In genomic region chr3:79086514-79086913, GRCh38 we compare ENCODE assay signal across 9 cellular contexts.
DNase-seq lines count a peak whose midpoint lies in the region; ATAC-seq and TF ChIP-seq lines count a peak whose summit lies in the region.
"Had no signal": no experiment of that assay in that cellular context is flagged by ENCODE, and none has a peak within 500 bp of the region (broad histone marks: within the 10 kb centered on the region; RNA-seq: fewer than 3 reads in every experiment).

No MANE protein-coding gene starts in this region.

- H3K4me2 ChIP-seq in OCI-LY1 (ENCODE audit: low read length) (no peak overlapping the region), mammary epithelial cell (ENCODE audit: insufficient read depth, low read depth, low read length) (peak overlapping the region; percentile 36)
- H3K4me2 ChIP-seq: BLaER1 treated with 17β-estradiol and CSF1 and Interleukin-3, amounts not matched to agents 10 nM and 100 nM had no signal

- H3K4me1 ChIP-seq in OCI-LY1 (ENCODE audit: insufficient read depth, low read length, severe bottlenecking) (no peaks in the 10 kb centered on the region), mammary epithelial cell (ENCODE audit: insufficient read depth, low read length) (no peaks in the 10 kb centered on the region), upper lobe of right lung (no peaks in the 10 kb centered on the region)
- H3K4me1 ChIP-seq: BLaER1 treated with 17β-estradiol and CSF1 and Interleukin-3, amounts not matched to agents 10 nM and 100 nM had no signal

- CTCF ChIA-PET in mammary epithelial cell (lab: Charles Lee; ENCODE audit: low non-redundant PET) = interaction anchor here (0.5 to 2.1 kb wide), 3 partner anchors 261 to 369 kb away, joined by 3 to 15 read pairs (median 5); no protein-coding TSS in a partner anchor

- no peaks in the 10 kb centered on the region for H3K9me2 ChIP-seq in OCI-LY1 (ENCODE audit: low read depth, low read length)

- dilution Hi-C loops in mammary epithelial cell (cut with HindIII; ENCODE audit: low sequenced_read_pairs) = no loop called here

- H3K9me3 ChIP-seq in OCI-LY1 (ENCODE audit: low read length) (no peaks in the 10 kb centered on the region), mammary epithelial cell (replicated peaks; ENCODE audit: insufficient read depth, low read length) (no peaks in the 10 kb centered on the region), upper lobe of right lung (no peaks in the 10 kb centered on the region)
- H3K9me3 ChIP-seq: BLaER1 treated with 17β-estradiol and CSF1 and Interleukin-3, amounts not matched to agents 10 nM and 100 nM had no signal

- H4K20me1 ChIP-seq in OCI-LY1 (ENCODE audit: insufficient read depth, low read length) = no peaks in the 10 kb centered on the region
- H4K20me1 ChIP-seq in mammary epithelial cell (ENCODE audit: insufficient read depth, low read length) = no peaks in the 10 kb centered on the region
- H4K20me1 ChIP-seq: BLaER1 treated with 17β-estradiol and CSF1 and Interleukin-3, amounts not matched to agents 10 nM and 100 nM had no signal

- WGBS in mammary epithelial cell (ENCODE audit: low coverage, missing lambda C conversion rate) = 2% methylated on average over 6 of the region's 6 CpGs

- intact Hi-C loops in mammary epithelial cell (cut with micrococcal nuclease) = loop anchor here (1.0 kb wide), 2 partner anchors 275 to 411 kb away; no protein-coding TSS in a partner anchor
- intact Hi-C loops in upper lobe of right lung (cut with DNase I) = no loop called here

- in situ Hi-C loops in mammary epithelial cell (cut with MboI; ENCODE audit: low sequenced_read_pairs in 2 of 2) = loop anchor here (10.0 to 25.0 kb wide), 4 partner anchors 276 to 408 kb away; no protein-coding TSS in a partner anchor

- H3K79me2 ChIP-seq in OCI-LY1 (ENCODE audit: insufficient read depth, low read length) (no peaks in the 10 kb centered on the region), mammary epithelial cell (ENCODE audit: insufficient read depth, low read length) (no peaks in the 10 kb centered on the region)

- H3K4me3 ChIP-seq in OCI-LY1 (ENCODE audit: low read depth, low read length, poor library complexity, severe bottlenecking) = no peak overlapping the region
- H3K4me3 ChIP-seq in mammary epithelial cell (replicated peaks in 1 of 3; ENCODE audit: insufficient read depth in 1 of 3, low read depth in 2 of 3, low read length in 3 of 3) = no peak overlapping the region
- no peak overlapping the region for H3K4me3 ChIP-seq in upper lobe of right lung
- H3K4me3 ChIP-seq: BLaER1 treated with 17β-estradiol and CSF1 and Interleukin-3, amounts not matched to agents 10 nM and 100 nM had no signal

- H3K36me3 ChIP-seq in OCI-LY1 (ENCODE audit: insufficient read depth, low read length) (no peaks in the 10 kb centered on the region), mammary epithelial cell (ENCODE audit: insufficient read depth, low read length) (peaks cover 2% of the 10 kb centered on the region), upper lobe of right lung (no peaks in the 10 kb centered on the region)
- H3K36me3 ChIP-seq: BLaER1 treated with 17β-estradiol and CSF1 and Interleukin-3, amounts not matched to agents 10 nM and 100 nM had no signal

- no TSS peak for BruUV-seq in mammary epithelial cell (replicated peaks; lab: Mats Ljungman, UMichigan)

- peak; percentile 97 for ATAC-seq in GM21390 (IDR thresholded peaks at IDR 0.05; ENCODE audit: unreplicated experiment)
- peak; percentile 90 for ATAC-seq in left lobe of liver
- ATAC-seq in upper lobe of right lung = peak; percentile 76

- DNase-seq in NCI-H187 (lab: John Stamatoyannopoulos, UW) (peak; percentile 2 to 16), NCI-H187 treated with DMSO at 0.1 percent for 48 hours (lab: John Stamatoyannopoulos, UW) (no peak), HK-2 (ENCODE audit: unreplicated experiment) (peak; percentile 44), mammary epithelial cell (peak; percentile 43), left lobe of liver (ENCODE audit: low spot score) (peak; percentile 45), upper lobe of right lung (no peak)

- H3K9ac ChIP-seq in OCI-LY1 (ENCODE audit: low read length) (no peak overlapping the region), mammary epithelial cell (ENCODE audit: insufficient read depth, low read length) (no peak overlapping the region)
- H3K9ac ChIP-seq: BLaER1 treated with 17β-estradiol and CSF1 and Interleukin-3, amounts not matched to agents 10 nM and 100 nM had no signal

- H3F3A ChIP-seq in OCI-LY1 (ENCODE audit: insufficient read depth, low read length) = no peaks in the 10 kb centered on the region

- TF ChIP-seq CTCF in OCI-LY1 (IDR thresholded peaks at IDR 0.05; ENCODE audit: low read length) (peak; percentile 59), mammary epithelial cell (conservative IDR thresholded peaks at IDR 0.05 in 1 of 2, IDR thresholded peaks at IDR 0.05 in 1 of 2; ENCODE audit: extremely low read depth in 1 of 2, insufficient read depth in 1 of 2, low read depth in 1 of 2, low read length in 2 of 2) (peak; percentile 85 to 88), upper lobe of right lung (IDR thresholded peaks at IDR 0.05) (peak; percentile 75)

- H3K27me3 ChIP-seq in OCI-LY1 (ENCODE audit: insufficient read depth, low read length) = no peaks in the 10 kb centered on the region
- H3K27me3 ChIP-seq in mammary epithelial cell (ENCODE audit: insufficient read depth, low read length) = peaks cover 2% of the 10 kb centered on the region
- no peaks in the 10 kb centered on the region for H3K27me3 ChIP-seq in upper lobe of right lung
- H3K27me3 ChIP-seq: BLaER1 treated with 17β-estradiol and CSF1 and Interleukin-3, amounts not matched to agents 10 nM and 100 nM had no signal

- H2AFZ ChIP-seq in OCI-LY1 (ENCODE audit: low read length) (no peak overlapping the region), mammary epithelial cell (ENCODE audit: low read depth, low read length) (no peak overlapping the region)

- H3K27ac ChIP-seq in OCI-LY1 (ENCODE audit: low read depth, low read length, poor library complexity, severe bottlenecking) (no peak overlapping the region), mammary epithelial cell (ENCODE audit: insufficient read depth, low read depth, low read length) (no peak overlapping the region), upper lobe of right lung (no peak overlapping the region)
- H3K27ac ChIP-seq: BLaER1 treated with 17β-estradiol and CSF1 and Interleukin-3, amounts not matched to agents 10 nM and 100 nM had no signal

Comparison
In these comparisons a context has a peak if more than half of its experiments do, and no peak if none do; other contexts are left out.
1. DNase-seq: peak in NCI-H187 (2 of 2), HK-2 (single experiment), mammary epithelial cell (single experiment) and left lobe of liver (single experiment); none in NCI-H187 treated with DMSO at 0.1 percent for 48 hours (single experiment) and upper lobe of right lung (single experiment).
2. Peak in every context shown above with its lines, with median percentiles within 50 percentile points of each other: ATAC-seq and CTCF ChIP-seq.